ENCODE assay signal across 3 cellular contexts in the genomic region with DNA sequence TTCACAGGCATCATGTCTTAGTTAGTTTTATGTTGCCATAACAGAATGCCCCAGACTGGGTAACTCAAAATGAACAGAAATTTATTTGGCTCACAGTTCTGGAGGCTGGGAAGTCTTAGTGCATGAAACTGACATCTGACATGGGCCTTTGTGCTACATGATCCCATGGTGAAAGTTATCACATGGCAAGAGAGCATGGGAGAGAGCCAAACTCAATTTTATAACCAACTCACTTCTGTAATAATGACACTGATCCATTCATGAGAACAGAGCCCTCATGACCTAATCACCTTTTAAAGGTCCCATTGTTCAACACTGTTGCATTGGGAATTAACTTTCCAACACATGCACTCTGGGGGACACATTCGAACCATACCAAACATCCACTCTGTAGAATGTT.
"Had no signal": no experiment of that assay in that cellular context is flagged by ENCODE, and none has a peak within 500 bp of the region (broad histone marks: within the 10 kb centered on the region; RNA-seq: fewer than 3 reads in every experiment).

No MANE protein-coding gene starts in this region.

- ATAC-seq: GM12878 had no signal

- DNase-seq: GDM1, GF-D8 had no signal

- H3K4me3 ChIP-seq: GM12878 had no signal
